ENCODE assay signal across 8 cellular contexts in genomic region chr9:92603990-92604389, GRCh38.
"Had no signal": no experiment of that assay in that cellular context is flagged by ENCODE, and none has a peak within 500 bp of the region (broad histone marks: within the 10 kb centered on the region; RNA-seq: fewer than 3 reads in every experiment).

No MANE protein-coding gene starts in this region.

- H3K9ac ChIP-seq: GM23248 had no signal

- H3K27me3 Mint-ChIP-seq: IgD-negative memory B cell had no signal

- H3K9me3 ChIP-seq: HAP-1 had no signal

- H3K27ac ChIP-seq: GM23248, HL-60 had no signal

- H3K4me3 Mint-ChIP-seq: IgD-negative memory B cell had no signal

- DNase-seq: GM23248, GOT3, H7, KG1 had no signal

- H3K4me1 Mint-ChIP-seq: IgD-negative memory B cell had no signal

- H2AFZ ChIP-seq: GM23248 had no signal

- FAIRE-seq: HepG2 had no signal

- H3K36me3 ChIP-seq: HAP-1 had no signal

- H3K4me3 ChIP-seq: GM23248, HAP-1 had no signal
